ENCODE assay signal across 8 cellular contexts in the genomic region with DNA sequence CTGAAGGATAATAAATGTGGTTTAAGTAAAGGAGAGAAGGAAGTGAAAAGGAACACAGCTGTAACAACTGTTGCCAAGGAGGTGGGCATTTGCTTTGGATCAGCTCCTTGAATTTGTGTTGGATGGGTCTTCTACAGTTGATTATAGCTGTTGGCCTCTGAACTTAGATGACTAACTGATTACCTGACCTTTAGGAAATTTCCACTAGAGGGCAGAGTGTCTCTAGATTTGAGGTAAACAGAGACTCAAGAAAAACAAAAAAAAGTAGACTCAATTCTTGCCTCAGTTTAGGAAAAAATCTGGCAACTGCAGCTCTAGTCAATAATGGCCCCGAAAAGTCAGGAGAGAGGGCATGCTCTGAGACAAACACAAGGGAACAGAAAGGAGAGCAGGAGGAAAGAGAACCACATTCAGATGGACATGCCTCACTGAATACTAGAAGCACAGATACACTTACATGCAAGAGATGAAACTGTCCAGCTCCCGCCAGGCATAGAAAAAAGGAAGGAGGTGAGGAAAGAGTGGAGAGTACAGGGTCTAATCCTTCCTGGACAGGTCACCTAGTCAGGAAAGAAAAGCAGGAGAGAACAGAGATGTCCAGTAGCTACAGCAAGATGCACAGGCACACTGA. TPM values are rescaled to one million over a fixed set of nuclear protein-coding genes. Genes with fewer than 3 reads are reported as not detected.
DNase-seq lines count a peak whose midpoint lies in the region; ATAC-seq and TF ChIP-seq lines count a peak whose summit lies in the region.

No MANE protein-coding gene starts in this region.

- BruUV-seq in OCI-LY7 (replicated peaks; lab: Mats Ljungman, UMichigan), result no TSS peak

- H3K4me3 Mint-ChIP-seq in effector memory CD8-positive, alpha-beta T cell, result no peak overlapping the region

- no peaks in the 10 kb centered on the region for H3K27me3 Mint-ChIP-seq in effector memory CD8-positive, alpha-beta T cell

- intact Hi-C loops in OCI-LY7 (cut with micrococcal nuclease; ENCODE audit: unreplicated experiment), result loop anchor here (1.0 kb wide), 3 partner anchors 43 to 182 kb away; no protein-coding TSS in a partner anchor

- ATAC-seq in activated naive CD4-positive, alpha-beta T cell treated with anti-CD3 and anti-CD28 coated beads, Interleukin-2, amount 50 U/mL, for 72 hours, result peak; percentile 68 to 76
- ATAC-seq in effector memory CD8-positive, alpha-beta T cell (replicated peaks), result peak; percentile 61
- no peak for ATAC-seq in HG03354 (IDR thresholded peaks at IDR 0.05; ENCODE audit: poor library complexity, severe bottlenecking, unreplicated experiment)

- H3K4me1 ChIP-seq in OCI-LY7 (ENCODE audit: insufficient read depth, low read length, poor library complexity, severe bottlenecking), result no peaks in the 10 kb centered on the region

- CTCF ChIA-PET in OCI-LY7 (lab: Charles Lee; ENCODE audit: unreplicated experiment), result interaction anchor here (0.6 to 1.8 kb wide), 5 partner anchors 21 to 182 kb away, joined by 3 to 10 read pairs (median 6); partner anchors contain the start of gene COX14

- H4K20me1 ChIP-seq in OCI-LY7 (ENCODE audit: insufficient read depth, low read length), result no peaks in the 10 kb centered on the region

- peak; percentile 94 for TF ChIP-seq CTCF in OCI-LY7 (conservative IDR thresholded peaks at IDR 0.05; ENCODE audit: low read length)

- H3K4me1 Mint-ChIP-seq in effector memory CD8-positive, alpha-beta T cell (ENCODE audit: low read depth in 2 of 2), result peaks cover 12 to 14% of the 10 kb centered on the region in 2 donors

- no peaks in the 10 kb centered on the region for H3K9me3 ChIP-seq in OCI-LY7 (ENCODE audit: low read length)

- peak overlapping the region; percentile 34 to 84 for H3K27ac Mint-ChIP-seq in activated naive CD4-positive, alpha-beta T cell treated with anti-CD3 and anti-CD28 coated beads, Interleukin-2, amount 50 U/mL, for 72 hours
- H3K27ac Mint-ChIP-seq in effector memory CD8-positive, alpha-beta T cell, result peak overlapping the region in 1 of 2 donors; percentile 65

- no peaks in the 10 kb centered on the region for H3K9me3 Mint-ChIP-seq in activated naive CD4-positive, alpha-beta T cell treated with anti-CD3 and anti-CD28 coated beads, Interleukin-2, amount 50 U/mL, for 72 hours
- H3K9me3 Mint-ChIP-seq in effector memory CD8-positive, alpha-beta T cell, result no peaks in the 10 kb centered on the region

- DNase-seq in activated naive CD4-positive, alpha-beta T cell treated with anti-CD3 and anti-CD28 coated beads, Interleukin-2, amount 50 U/mL, for 72 hours (ENCODE audit: low spot score in 2 of 2), result no peak
- no peak for DNase-seq in activated naive CD4-positive, alpha-beta T cell treated with anti-CD3 and anti-CD28 coated beads, Interleukin-2, amount 50 U/mL, for 16 hours
- peak; percentile 69 for DNase-seq in OCI-LY7 (ENCODE audit: low spot score)
- no peak for DNase-seq in effector memory CD8-positive, alpha-beta T cell
- peak; percentile 41 for DNase-seq in pons (ENCODE audit: low spot score)
- DNase-seq in stimulated activated CD4-positive, alpha-beta T cell treated with anti-CD3 and anti-CD28 coated beads, Interleukin-2, amount 100 ng/mL, for 24 hours, result no peak
- DNase-seq in COR-L47 (lab: John Stamatoyannopoulos, UW), result no peak

- H3K4me3 ChIP-seq in OCI-LY7 (ENCODE audit: low read depth, low read length, poor library complexity, severe bottlenecking), result no peak overlapping the region

- POLR2A ChIA-PET in OCI-LY7 (lab: Charles Lee), result interaction anchor here (1.1 kb wide), 2 partner anchors 35 to 48 kb away, joined by 3 to 4 read pairs; partner anchors contain the start of gene CERS5

- H3K36me3 Mint-ChIP-seq in activated naive CD4-positive, alpha-beta T cell treated with anti-CD3 and anti-CD28 coated beads, Interleukin-2, amount 50 U/mL, for 72 hours, result peaks cover 6 to 9% of the 10 kb centered on the region in 2 donors
- peaks cover 81% of the 10 kb centered on the region for H3K36me3 Mint-ChIP-seq in effector memory CD8-positive, alpha-beta T cell (ENCODE audit: insufficient read depth)

- peaks cover 82% of the 10 kb centered on the region for H3K36me3 ChIP-seq in OCI-LY7 (ENCODE audit: insufficient read depth, low read length)

- H3K9me2 ChIP-seq in OCI-LY7 (ENCODE audit: insufficient read depth, low read length), result no peaks in the 10 kb centered on the region

- H3K27ac ChIP-seq in OCI-LY7 (ENCODE audit: low read depth, low read length, poor library complexity, severe bottlenecking), result no peak overlapping the region

- no peak overlapping the region for H3K4me2 ChIP-seq in OCI-LY7 (ENCODE audit: low read length)

- H3K79me2 ChIP-seq in OCI-LY7 (ENCODE audit: insufficient read depth, low read depth, low read length), result no peaks in the 10 kb centered on the region

- H2AFZ ChIP-seq in OCI-LY7 (ENCODE audit: low read length), result no peak overlapping the region

RNA-seq across cellular contexts. Expression of gene COX14, which starts 20.6 kb away (rescaled TPM):
- total RNA-seq in activated naive CD4-positive, alpha-beta T cell treated with anti-CD3 and anti-CD28 coated beads, Interleukin-2, amount 50 U/mL, for 72 hours, result 10 to 100 TPM; 46.0 to 48.5 TPM
- 51.4 and 57.4 TPM in 2 replicates for total RNA-seq in OCI-LY7 (2014; rRNA removed; shearing (Covaris generic))
- total RNA-seq in OCI-LY7 (2022), result 48.2 and 54.3 TPM in 2 replicates

RNA-seq across cellular contexts. Expression of gene GPD1, which starts 28.8 kb away (rescaled TPM):
- under 1 TPM; 0.35 to 0.46 TPM for total RNA-seq in activated naive CD4-positive, alpha-beta T cell treated with anti-CD3 and anti-CD28 coated beads, Interleukin-2, amount 50 U/mL, for 72 hours
- 0.31 and 0.47 TPM in 2 replicates for total RNA-seq in OCI-LY7 (2014; rRNA removed; shearing (Covaris generic))
- total RNA-seq in OCI-LY7 (2022), result 0.31 and 1.2 TPM in 2 replicates

RNA-seq across cellular contexts. Expression of gene CERS5, which starts 34.5 kb away (rescaled TPM):
- total RNA-seq in activated naive CD4-positive, alpha-beta T cell treated with anti-CD3 and anti-CD28 coated beads, Interleukin-2, amount 50 U/mL, for 72 hours, result 10 to 100 TPM; 50.1 to 71.1 TPM
- 27.6 and 28.6 TPM in 2 replicates for total RNA-seq in OCI-LY7 (2014; rRNA removed; shearing (Covaris generic))
- 36.9 and 42.3 TPM in 2 replicates for total RNA-seq in OCI-LY7 (2022)

RNA-seq across cellular contexts. Expression of gene SMARCD1, which starts 47.5 kb away (rescaled TPM):
- 10 to 100 TPM; 33.8 to 51.2 TPM for total RNA-seq in activated naive CD4-positive, alpha-beta T cell treated with anti-CD3 and anti-CD28 coated beads, Interleukin-2, amount 50 U/mL, for 72 hours
- 117 and 134 TPM in 2 replicates for total RNA-seq in OCI-LY7 (2014; rRNA removed; shearing (Covaris generic))
- total RNA-seq in OCI-LY7 (2022), result 92.8 and 109 TPM in 2 replicates

Comparison
In these comparisons a context has a peak if more than half of its experiments do, and no peak if none do; other contexts are left out.
1. DNase-seq: peak in OCI-LY7 (single experiment) and pons (single experiment); none in activated naive CD4-positive, alpha-beta T cell treated with anti-CD3 and anti-CD28 coated beads, Interleukin-2, amount 50 U/mL, for 72 hours (0 of 2), activated naive CD4-positive, alpha-beta T cell treated with anti-CD3 and anti-CD28 coated beads, Interleukin-2, amount 50 U/mL, for 16 hours (single experiment), effector memory CD8-positive, alpha-beta T cell (0 of 3), stimulated activated CD4-positive, alpha-beta T cell treated with anti-CD3 and anti-CD28 coated beads, Interleukin-2, amount 100 ng/mL, for 24 hours (0 of 2) and COR-L47 (single experiment).